Comparison of ENCODE assay signal across 22 cellular contexts in genomic region chr3:143383433-143383832, GRCh38.
"Had no signal": no experiment of that assay in that cellular context is flagged by ENCODE, and none has a peak within 500 bp of the region (broad histone marks: within the 10 kb centered on the region; RNA-seq: fewer than 3 reads in every experiment).

No MANE protein-coding gene starts in this region.

- H3K36me3 ChIP-seq: MG63 had no signal

- H3K4me2 ChIP-seq: SK-N-SH had no signal

- H3K9ac ChIP-seq: SK-N-SH had no signal

- H3K4me3 ChIP-seq: MG63 had no signal

- H3K9me3 ChIP-seq: SK-N-SH had no signal

- H3K4me1 Mint-ChIP-seq: IgD-negative memory B cell had no signal

- FAIRE-seq: RCC 7860 had no signal

- H3K27me3 Mint-ChIP-seq: IgD-negative memory B cell, T-cell had no signal

- H3K4me3 Mint-ChIP-seq: IgD-negative memory B cell, T-cell had no signal

- H3K27ac Mint-ChIP-seq: IgD-negative memory B cell, T-cell had no signal

- DNase-seq: KBM-7; MG63; NCI-H1092; NCI-H1105 treated with DMSO at 0.1 percent for 48 hours; NCI-H1417 treated with DMSO at 0.1 percent for 48 hours; NCI-H146; NCI-H1694 treated with DMSO at 0.1 percent for 48 hours; NCI-H1930; NCI-H2081; NCI-H2107; NCI-H2227 treated with DMSO at 0.1 percent for 48 hours; NCI-H524; NCI-H69; NCI-H774; NK-92 treated with Interleukin-12 subunit alpha and Interleukin-12 subunit beta, amount 100 ng/mL, for 24 hours; RPMI8226; SHP77; SK-N-SH; SW 1271; T-cell had no signal

- ATAC-seq: T-cell had no signal

- H3K9me2 ChIP-seq: SK-N-SH had no signal
